In genomic region chr1:35573776-35574654, GRCh38 we compare ENCODE assay signal across 10 cellular contexts. TPM values are rescaled to one million over a fixed set of nuclear protein-coding genes. Genes with fewer than 3 reads are reported as not detected.
DNase-seq lines count a peak whose midpoint lies in the region; ATAC-seq, FAIRE-seq and TF ChIP-seq lines count a peak whose summit lies in the region.
"Had no signal": no experiment of that assay in that cellular context is flagged by ENCODE, and none has a peak within 500 bp of the region (broad histone marks: within the 10 kb centered on the region; RNA-seq: fewer than 3 reads in every experiment).

No MANE protein-coding gene starts in this region.

- no peaks in the 10 kb centered on the region for H4K20me1 ChIP-seq in GM23248 (ENCODE audit: insufficient read depth)

- intact Hi-C loops in gastrocnemius medialis (cut with DNase I; ENCODE audit: low total_unique reads): no loop called here

- peak overlapping the region; percentile 51; the same call in 1 of the 2 replicates for H3K9ac ChIP-seq in GM23248

- H3K4me3 ChIP-seq in GM23248: peak overlapping the region; percentile 81
- peak overlapping the region; percentile 51 for H3K4me3 ChIP-seq in brain microvascular endothelial cell (ENCODE audit: low read depth, low read length)
- H3K4me3 ChIP-seq in gastrocnemius medialis: peak overlapping the region; percentile 34 to 45 (median 42)
- no peak overlapping the region for H3K4me3 ChIP-seq in BE2C (ENCODE audit: low read depth, low read length)

- no peak overlapping the region for H3K27ac ChIP-seq in GM23248
- H3K27ac ChIP-seq in brain microvascular endothelial cell: no peak overlapping the region
- no peak overlapping the region for H3K27ac ChIP-seq in gastrocnemius medialis

- H3K27me3 ChIP-seq in GM23248 (replicated peaks; ENCODE audit: insufficient read depth) (no peaks in the 10 kb centered on the region), brain microvascular endothelial cell (replicated peaks) (peaks cover 34% of the 10 kb centered on the region), gastrocnemius medialis (peaks cover 69 to 91% (median 79%) of the 10 kb centered on the region in 3 donors), BE2C (no peaks in the 10 kb centered on the region)

- ATAC-seq in gastrocnemius medialis: no peak
- no peak for ATAC-seq in GM19463 (IDR thresholded peaks at IDR 0.05; ENCODE audit: unreplicated experiment)

- peaks cover 9% of the 10 kb centered on the region for H3F3A ChIP-seq in GM23248 (ENCODE audit: insufficient read depth)

- TF ChIP-seq POLR2A in gastrocnemius medialis (IDR thresholded peaks at IDR 0.05): no peak

- FAIRE-seq in GM19239 (lab: Jason Lieb, UNC): no peak

- WGBS in GM23248 (ENCODE audit: low coverage in 1 of 2, low lambda C conversion rate in 2 of 2, missing lambda C conversion rate in 2 of 2), 2 experiments: 66 to 70% methylated on average over 52 to 82 of the region's 83 CpGs

- H3K9me3 ChIP-seq in GM23248 (ENCODE audit: low read depth) (no peaks in the 10 kb centered on the region), gastrocnemius medialis (no peaks in the 10 kb centered on the region), BE2C (no peaks in the 10 kb centered on the region)

- H2AFZ ChIP-seq in GM23248: peak overlapping the region; percentile 78

- TF ChIP-seq CTCF in brain microvascular endothelial cell (IDR thresholded peaks at IDR 0.05; ENCODE audit: low read depth, low read length, missing control alignments) (no peak), gastrocnemius medialis (IDR thresholded peaks at IDR 0.05 in 4 of 5, conservative IDR thresholded peaks at IDR 0.05 in 1 of 5) (no peak), BE2C (IDR thresholded peaks at IDR 0.05; ENCODE audit: low read depth, low read length) (no peak)

- peak overlapping the region; percentile 81 for H3K4me2 ChIP-seq in GM23248 (ENCODE audit: unreplicated experiment)

- DNase-seq in GM23248: no peak
- no peak for DNase-seq in brain microvascular endothelial cell
- DNase-seq in islet precursor cell: peak; percentile 64
- peak in 1 of 2 donors; percentile 6 for DNase-seq in gastrocnemius medialis
- DNase-seq in activated CD8-positive, alpha-beta memory T cell treated with anti-CD3 and anti-CD28 coated beads, Interleukin-2, amount 50 U/mL, for 4 hours: no peak
- no peak for DNase-seq in GM19239 (ENCODE audit: insufficient read length, low spot score)
- no peak for DNase-seq in BE2C
- DNase-seq: activated B cell treated with CpG ODN at 0.5 μM for 24 hours; NK-92 treated with Interleukin-12 subunit alpha and Interleukin-12 subunit beta, amount 100 ng/mL, for 24 hours had no signal

- no peaks in the 10 kb centered on the region for H3K79me2 ChIP-seq in GM23248 (ENCODE audit: insufficient read depth)

- no peaks in the 10 kb centered on the region for H3K9me2 ChIP-seq in GM23248 (ENCODE audit: insufficient read depth)

- peaks cover 13% of the 10 kb centered on the region for H3K4me1 ChIP-seq in GM23248 (ENCODE audit: insufficient read depth)
- peaks cover 3 to 8% of the 10 kb centered on the region in 2 donors for H3K4me1 ChIP-seq in gastrocnemius medialis
- no peaks in the 10 kb centered on the region for H3K4me1 ChIP-seq in BE2C

- no peaks in the 10 kb centered on the region for H3K36me3 ChIP-seq in GM23248 (ENCODE audit: low read depth)
- no peaks in the 10 kb centered on the region for H3K36me3 ChIP-seq in brain microvascular endothelial cell (replicated peaks)
- H3K36me3 ChIP-seq in gastrocnemius medialis: no peaks in the 10 kb centered on the region
- H3K36me3 ChIP-seq in BE2C: no peaks in the 10 kb centered on the region

- in situ Hi-C loops in GM23248 (cut with MboI) (loop anchor here (5.0 kb wide), 1 partner anchor 148 kb away; no protein-coding TSS in a partner anchor), brain microvascular endothelial cell (cut with HindIII; ENCODE audit: low pct_ligation_motif_present, low sequenced_read_pairs) (no loop called here), gastrocnemius medialis (cut with MboI; ENCODE audit: low sequenced_read_pairs in 4 of 4) (no loop called here)

RNA-seq across cellular contexts. Expression of gene TFAP2E, which starts 0.9 kb away (rescaled TPM):
- not detected in 2 replicates for total RNA-seq in GM23248 (2014; rRNA removed; shearing (Covaris generic))
- 0.18 TPM in 1 of 2 replicates, not detected in the other for polyA plus RNA-seq in GM23248 (2016; fragmentation: Nextera tagmentation; extraction: Ambion mirVana)
- total RNA-seq in gastrocnemius medialis: not detected
- 0.32 TPM for polyA plus RNA-seq in BE2C (2012; ENCODE audit: insufficient read depth, insufficient read length, low read depth)

RNA-seq across cellular contexts. Expression of gene NCDN, which starts 16.4 kb away (rescaled TPM):
- 34.1 and 39.7 TPM in 2 replicates for total RNA-seq in GM23248 (2014; rRNA removed; shearing (Covaris generic))
- 29.6 and 30.2 TPM in 2 replicates for polyA plus RNA-seq in GM23248 (2016; fragmentation: Nextera tagmentation; extraction: Ambion mirVana)
- 10 to 100 TPM in 3 of 4 donors, 1 to 10 TPM in 1; 8.7 to 16.8 (median 14.0) TPM for total RNA-seq in gastrocnemius medialis
- 59.0 TPM for polyA plus RNA-seq in BE2C (2012; ENCODE audit: insufficient read depth, insufficient read length, low read depth)

RNA-seq across cellular contexts. Expression of gene KIAA0319L, which starts 16.8 kb away (rescaled TPM):
- total RNA-seq in GM23248 (2014; rRNA removed; shearing (Covaris generic)): 24.4 and 28.3 TPM in 2 replicates
- polyA plus RNA-seq in GM23248 (2016; fragmentation: Nextera tagmentation; extraction: Ambion mirVana): 16.6 and 18.1 TPM in 2 replicates
- 10 to 100 TPM; 44.4 to 85.0 (median 69.2) TPM for total RNA-seq in gastrocnemius medialis
- 17.5 TPM for polyA plus RNA-seq in BE2C (2012; ENCODE audit: insufficient read depth, insufficient read length, low read depth)
